Comparison of ENCODE assay signal across 24 cellular contexts in genomic region chr4:143728171-143728570, GRCh38. TPM values are rescaled to one million over a fixed set of nuclear protein-coding genes. Genes with fewer than 3 reads are reported as not detected.
DNase-seq lines count a peak whose midpoint lies in the region; ATAC-seq and TF ChIP-seq lines count a peak whose summit lies in the region.
"Had no signal": no experiment of that assay in that cellular context is flagged by ENCODE, and none has a peak within 500 bp of the region (broad histone marks: within the 10 kb centered on the region; RNA-seq: fewer than 3 reads in every experiment).

No MANE protein-coding gene starts in this region.

- POLR2A ChIA-PET in AG04449 (lab: Yijun Ruan, JAX), result no interaction called here
- POLR2A ChIA-PET in CD4-positive, alpha-beta T cell (lab: Charles Lee), result no interaction called here

- CTCF ChIA-PET in AG04449 (lab: Yijun Ruan, JAX), result no interaction called here
- CTCF ChIA-PET in CD4-positive, alpha-beta T cell (lab: Charles Lee), result no interaction called here

- no peaks in the 10 kb centered on the region for H3K4me1 Mint-ChIP-seq in CD4-positive, alpha-beta T cell (ENCODE audit: low read depth)
- H3K4me1 Mint-ChIP-seq: CD14-positive monocyte had no signal

- no peaks in the 10 kb centered on the region for H3K9me3 Mint-ChIP-seq in CD4-positive, alpha-beta T cell
- H3K9me3 Mint-ChIP-seq: stimulated activated naive CD8-positive, alpha-beta T cell treated with anti-CD3 and anti-CD28 coated beads, Interleukin-15, Interleukin-2, amounts not matched to agents 100 ng/mL and 50 ng/mL, for 24 hours had no signal

- no peaks in the 10 kb centered on the region for H3K36me3 Mint-ChIP-seq in CD4-positive, alpha-beta T cell (ENCODE audit: low read depth)
- H3K36me3 Mint-ChIP-seq: CD14-positive monocyte had no signal

- no peak overlapping the region for H3K27ac ChIP-seq in CD4-positive, alpha-beta T cell (ENCODE audit: low read depth, low read length)
- H3K27ac ChIP-seq: adrenal gland, tibial artery had no signal

- no peak overlapping the region for H3K4me3 Mint-ChIP-seq in CD4-positive, alpha-beta T cell
- H3K4me3 Mint-ChIP-seq: CD14-positive monocyte; stimulated activated naive CD8-positive, alpha-beta T cell treated with anti-CD3 and anti-CD28 coated beads, Interleukin-15, Interleukin-2, amounts not matched to agents 100 ng/mL and 50 ng/mL, for 24 hours had no signal

- no peaks in the 10 kb centered on the region for H3K9me3 ChIP-seq in CD4-positive, alpha-beta T cell (ENCODE audit: control insufficient read depth, low read length)
- H3K9me3 ChIP-seq: adrenal gland, tibial artery had no signal

- TF ChIP-seq CTCF in AG04449 (IDR thresholded peaks at IDR 0.05; ENCODE audit: insufficient read depth, low read length, missing control alignments) (no peak), choroid plexus epithelial cell (conservative IDR thresholded peaks at IDR 0.05; ENCODE audit: low read depth, low read length) (no peak)
- no peak for TF ChIP-seq CTCF in CD4-positive, alpha-beta T cell (IDR thresholded peaks at IDR 0.05)

- intact Hi-C loops in CD4-positive, alpha-beta T cell (cut with DNase I, micrococcal nuclease), result no loop called here

- ATAC-seq in CD4-positive, alpha-beta T cell (ENCODE audit: poor library complexity), result no peak
- ATAC-seq in GM21825 (IDR thresholded peaks at IDR 0.05; ENCODE audit: unreplicated experiment), result no peak
- ATAC-seq: HCT116 had no signal

- no peak overlapping the region for H3K27ac Mint-ChIP-seq in CD4-positive, alpha-beta T cell
- H3K27ac Mint-ChIP-seq: stimulated activated naive CD8-positive, alpha-beta T cell treated with anti-CD3 and anti-CD28 coated beads, Interleukin-15, Interleukin-2, amounts not matched to agents 100 ng/mL and 50 ng/mL, for 24 hours had no signal

- no peaks in the 10 kb centered on the region for H3K27me3 Mint-ChIP-seq in CD4-positive, alpha-beta T cell
- H3K27me3 Mint-ChIP-seq: stimulated activated naive CD8-positive, alpha-beta T cell treated with anti-CD3 and anti-CD28 coated beads, Interleukin-15, Interleukin-2, amounts not matched to agents 100 ng/mL and 50 ng/mL, for 24 hours had no signal

- no peak overlapping the region for H3K4me3 ChIP-seq in AG04449 (ENCODE audit: low read depth, low read length)
- no peak overlapping the region for H3K4me3 ChIP-seq in choroid plexus epithelial cell (ENCODE audit: low read depth, low read length)
- H3K4me3 ChIP-seq: adrenal gland, tibial artery had no signal

- peak; percentile 9 for DNase-seq in AG04449 (ENCODE audit: low read depth, low spot score)
- peak; percentile 23 for DNase-seq in HS-27A (ENCODE audit: low read depth)
- DNase-seq in choroid plexus epithelial cell (ENCODE audit: low read depth), result peak; percentile 67
- peak; percentile 42 for DNase-seq in iris pigment epithelial cell (ENCODE audit: low read depth)
- no peak for DNase-seq in CD4-positive, alpha-beta T cell
- DNase-seq in NCI-H1092 treated with DMSO at 0.1 percent for 48 hours (lab: John Stamatoyannopoulos, UW), result no peak
- no peak for DNase-seq in anterior cingulate cortex (lab: John Stamatoyannopoulos, UW)
- DNase-seq: activated CD4-positive, alpha-beta T cell treated with anti-CD3 and anti-CD28 coated beads, Interleukin-2, amount 50 U/mL, for 48 hours; activated CD4-positive, CD25-positive, alpha-beta regulatory T cell; activated effector memory CD4-positive, alpha-beta T cell treated with anti-CD3 and anti-CD28 coated beads, Interleukin-2, amount 50 U/mL, for 16 hours; central memory CD4-positive, alpha-beta T cell; glutamatergic neuron; NCI-H1092; NCI-H2029 treated with DMSO at 0.1 percent for 48 hours; OCI-M1; SW 1271; tibial artery had no signal

- no peaks in the 10 kb centered on the region for H3K27me3 ChIP-seq in CD4-positive, alpha-beta T cell (ENCODE audit: control insufficient read depth, insufficient read depth, low read length)
- H3K27me3 ChIP-seq: adrenal gland, tibial artery had no signal

RNA-seq across cellular contexts. Expression of gene FREM3, which starts 27.7 kb away (rescaled TPM):
- not detected for total RNA-seq in CD4-positive, alpha-beta T cell
- total RNA-seq: A673, epithelial cell of proximal tubule had no signal

Comparison
In these comparisons a context has a peak if more than half of its experiments do, and no peak if none do; other contexts are left out.
1. DNase-seq: peak in AG04449 (single experiment), HS-27A (single experiment), choroid plexus epithelial cell (single experiment) and iris pigment epithelial cell (single experiment); none in CD4-positive, alpha-beta T cell (0 of 10), NCI-H1092 treated with DMSO at 0.1 percent for 48 hours (single experiment) and anterior cingulate cortex (0 of 58).